Comparison of ENCODE assay signal across 1 cellular context in the genomic region with DNA sequence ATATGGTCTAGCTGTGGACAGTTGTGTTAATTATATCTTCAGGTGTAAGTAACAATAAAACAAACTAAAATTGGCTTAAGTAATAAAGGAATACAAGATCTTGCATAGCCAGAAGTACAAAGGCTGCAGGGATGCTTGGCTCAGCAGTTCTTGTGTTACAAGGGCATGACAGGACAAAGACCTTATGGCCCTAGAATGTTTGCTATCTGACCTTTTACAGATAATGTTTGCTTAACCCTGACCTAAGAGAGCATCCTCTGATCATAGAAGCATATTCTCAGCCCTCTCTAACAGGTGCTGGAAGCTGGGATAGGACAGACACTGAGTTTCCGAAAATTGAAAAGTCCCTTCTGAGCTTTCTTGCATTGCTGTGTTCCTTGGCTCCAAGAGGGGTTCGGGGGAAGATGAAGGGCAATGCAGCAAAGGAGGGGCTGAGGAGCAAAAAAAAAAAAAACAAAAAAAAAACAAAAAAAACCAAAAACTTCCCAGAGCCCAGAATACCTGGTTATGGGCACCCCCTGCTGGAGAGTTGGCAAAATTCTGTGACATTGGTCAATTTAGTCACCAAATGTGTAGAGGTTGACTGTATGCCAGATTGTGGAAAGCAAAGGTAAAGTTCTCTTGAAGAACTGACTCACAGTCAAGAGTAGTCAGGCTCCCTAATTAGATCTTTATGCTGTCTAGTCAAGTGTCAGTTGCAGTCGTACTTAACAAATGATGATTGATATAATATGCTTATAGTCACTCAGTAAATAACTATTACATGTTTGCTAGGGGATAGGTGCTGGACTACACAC.
TF ChIP-seq lines count a peak whose summit lies in the region.

No MANE protein-coding gene starts in this region.

TF ChIP-seq in HepG2, 621 proteins besides CTCF, POLR2A, EP300 and RAD21 (continued from another document and continues in another):
- TF ChIP-seq, protein P1, sequence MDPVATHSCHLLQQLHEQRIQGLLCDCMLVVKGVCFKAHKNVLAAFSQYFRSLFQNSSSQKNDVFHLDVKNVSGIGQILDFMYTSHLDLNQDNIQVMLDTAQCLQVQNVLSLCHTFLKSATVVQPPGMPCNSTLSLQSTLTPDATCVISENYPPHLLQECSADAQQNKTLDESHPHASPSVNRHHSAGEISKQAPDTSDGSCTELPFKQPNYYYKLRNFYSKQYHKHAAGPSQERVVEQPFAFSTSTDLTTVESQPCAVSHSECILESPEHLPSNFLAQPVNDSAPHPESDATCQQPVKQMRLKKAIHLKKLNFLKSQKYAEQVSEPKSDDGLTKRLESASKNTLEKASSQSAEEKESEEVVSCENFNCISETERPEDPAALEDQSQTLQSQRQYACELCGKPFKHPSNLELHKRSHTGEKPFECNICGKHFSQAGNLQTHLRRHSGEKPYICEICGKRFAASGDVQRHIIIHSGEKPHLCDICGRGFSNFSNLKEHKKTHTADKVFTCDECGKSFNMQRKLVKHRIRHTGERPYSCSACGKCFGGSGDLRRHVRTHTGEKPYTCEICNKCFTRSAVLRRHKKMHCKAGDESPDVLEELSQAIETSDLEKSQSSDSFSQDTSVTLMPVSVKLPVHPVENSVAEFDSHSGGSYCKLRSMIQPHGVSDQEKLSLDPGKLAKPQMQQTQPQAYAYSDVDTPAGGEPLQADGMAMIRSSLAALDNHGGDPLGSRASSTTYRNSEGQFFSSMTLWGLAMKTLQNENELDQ (CRISPR knock-in tag; IDR thresholded peaks at IDR 0.05; ENCODE audit: borderline replicate concordance) = no peak
- TF ChIP-seq GPN1 (CRISPR knock-in tag; IDR thresholded peaks at IDR 0.05; ENCODE audit: borderline replicate concordance) (no peak), ETV6 (CRISPR knock-in tag; conservative IDR thresholded peaks at IDR 0.05) (no peak), ZMYM3 (CRISPR knock-in tag; IDR thresholded peaks at IDR 0.05) (no peak), ZNF878 (CRISPR knock-in tag; IDR thresholded peaks at IDR 0.05) (peak; percentile 45; the same call in 1 of the 2 replicates), ZNF232 (CRISPR knock-in tag; IDR thresholded peaks at IDR 0.05; ENCODE audit: borderline replicate concordance) (no peak), ZNF484 (CRISPR knock-in tag; IDR thresholded peaks at IDR 0.05; ENCODE audit: borderline replicate concordance, low read depth) (no peak), ESRRA (CRISPR knock-in tag; IDR thresholded peaks at IDR 0.05; ENCODE audit: low read depth) (peak; percentile 87), PAF1 (CRISPR knock-in tag; IDR thresholded peaks at IDR 0.05) (no peak), JDP2 (CRISPR knock-in tag; IDR thresholded peaks at IDR 0.05; ENCODE audit: borderline replicate concordance) (no peak), ZNF749 (CRISPR knock-in tag; IDR thresholded peaks at IDR 0.05; ENCODE audit: borderline replicate concordance) (no peak), KMT2A (CRISPR knock-in tag; IDR thresholded peaks at IDR 0.05) (no peak), HMG20B (CRISPR knock-in tag; conservative IDR thresholded peaks at IDR 0.05) (0 out of 2 replicates have a peak, but pooled peaks have one; percentile 39), STAT5B (CRISPR knock-in tag; IDR thresholded peaks at IDR 0.05) (no peak), SAFB2 (CRISPR knock-in tag; IDR thresholded peaks at IDR 0.05; ENCODE audit: borderline replicate concordance, low read depth) (no peak), TEAD2 (CRISPR knock-in tag; IDR thresholded peaks at IDR 0.05) (no peak), ZFY (CRISPR knock-in tag; IDR thresholded peaks at IDR 0.05) (no peak), MTF2 (CRISPR knock-in tag; IDR thresholded peaks at IDR 0.05; ENCODE audit: borderline replicate concordance) (no peak), ZSCAN22 (CRISPR knock-in tag; IDR thresholded peaks at IDR 0.05) (no peak), ZNF660 (CRISPR knock-in tag; IDR thresholded peaks at IDR 0.05; ENCODE audit: borderline replicate concordance, low read depth) (no peak), ATRX (CRISPR knock-in tag; IDR thresholded peaks at IDR 0.05; ENCODE audit: borderline replicate concordance) (no peak), NFKBIZ (CRISPR knock-in tag; IDR thresholded peaks at IDR 0.05) (0 out of 2 replicates have a peak, but pooled peaks have one; percentile 49), ATAD3A (CRISPR knock-in tag; IDR thresholded peaks at IDR 0.05) (no peak), TRIM24 (CRISPR knock-in tag; IDR thresholded peaks at IDR 0.05) (no peak), PITX1 (CRISPR knock-in tag; IDR thresholded peaks at IDR 0.05) (no peak)
- TF ChIP-seq, protein P2, sequence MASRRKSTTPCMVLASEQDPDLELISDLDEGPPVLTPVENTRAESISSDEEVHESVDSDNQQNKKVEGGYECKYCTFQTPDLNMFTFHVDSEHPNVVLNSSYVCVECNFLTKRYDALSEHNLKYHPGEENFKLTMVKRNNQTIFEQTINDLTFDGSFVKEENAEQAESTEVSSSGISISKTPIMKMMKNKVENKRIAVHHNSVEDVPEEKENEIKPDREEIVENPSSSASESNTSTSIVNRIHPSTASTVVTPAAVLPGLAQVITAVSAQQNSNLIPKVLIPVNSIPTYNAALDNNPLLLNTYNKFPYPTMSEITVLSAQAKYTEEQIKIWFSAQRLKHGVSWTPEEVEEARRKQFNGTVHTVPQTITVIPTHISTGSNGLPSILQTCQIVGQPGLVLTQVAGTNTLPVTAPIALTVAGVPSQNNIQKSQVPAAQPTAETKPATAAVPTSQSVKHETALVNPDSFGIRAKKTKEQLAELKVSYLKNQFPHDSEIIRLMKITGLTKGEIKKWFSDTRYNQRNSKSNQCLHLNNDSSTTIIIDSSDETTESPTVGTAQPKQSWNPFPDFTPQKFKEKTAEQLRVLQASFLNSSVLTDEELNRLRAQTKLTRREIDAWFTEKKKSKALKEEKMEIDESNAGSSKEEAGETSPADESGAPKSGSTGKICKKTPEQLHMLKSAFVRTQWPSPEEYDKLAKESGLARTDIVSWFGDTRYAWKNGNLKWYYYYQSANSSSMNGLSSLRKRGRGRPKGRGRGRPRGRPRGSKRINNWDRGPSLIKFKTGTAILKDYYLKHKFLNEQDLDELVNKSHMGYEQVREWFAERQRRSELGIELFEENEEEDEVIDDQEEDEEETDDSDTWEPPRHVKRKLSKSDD (CRISPR knock-in tag; IDR thresholded peaks at IDR 0.05; ENCODE audit: low read depth) = no peak
- TF ChIP-seq, protein P3, sequence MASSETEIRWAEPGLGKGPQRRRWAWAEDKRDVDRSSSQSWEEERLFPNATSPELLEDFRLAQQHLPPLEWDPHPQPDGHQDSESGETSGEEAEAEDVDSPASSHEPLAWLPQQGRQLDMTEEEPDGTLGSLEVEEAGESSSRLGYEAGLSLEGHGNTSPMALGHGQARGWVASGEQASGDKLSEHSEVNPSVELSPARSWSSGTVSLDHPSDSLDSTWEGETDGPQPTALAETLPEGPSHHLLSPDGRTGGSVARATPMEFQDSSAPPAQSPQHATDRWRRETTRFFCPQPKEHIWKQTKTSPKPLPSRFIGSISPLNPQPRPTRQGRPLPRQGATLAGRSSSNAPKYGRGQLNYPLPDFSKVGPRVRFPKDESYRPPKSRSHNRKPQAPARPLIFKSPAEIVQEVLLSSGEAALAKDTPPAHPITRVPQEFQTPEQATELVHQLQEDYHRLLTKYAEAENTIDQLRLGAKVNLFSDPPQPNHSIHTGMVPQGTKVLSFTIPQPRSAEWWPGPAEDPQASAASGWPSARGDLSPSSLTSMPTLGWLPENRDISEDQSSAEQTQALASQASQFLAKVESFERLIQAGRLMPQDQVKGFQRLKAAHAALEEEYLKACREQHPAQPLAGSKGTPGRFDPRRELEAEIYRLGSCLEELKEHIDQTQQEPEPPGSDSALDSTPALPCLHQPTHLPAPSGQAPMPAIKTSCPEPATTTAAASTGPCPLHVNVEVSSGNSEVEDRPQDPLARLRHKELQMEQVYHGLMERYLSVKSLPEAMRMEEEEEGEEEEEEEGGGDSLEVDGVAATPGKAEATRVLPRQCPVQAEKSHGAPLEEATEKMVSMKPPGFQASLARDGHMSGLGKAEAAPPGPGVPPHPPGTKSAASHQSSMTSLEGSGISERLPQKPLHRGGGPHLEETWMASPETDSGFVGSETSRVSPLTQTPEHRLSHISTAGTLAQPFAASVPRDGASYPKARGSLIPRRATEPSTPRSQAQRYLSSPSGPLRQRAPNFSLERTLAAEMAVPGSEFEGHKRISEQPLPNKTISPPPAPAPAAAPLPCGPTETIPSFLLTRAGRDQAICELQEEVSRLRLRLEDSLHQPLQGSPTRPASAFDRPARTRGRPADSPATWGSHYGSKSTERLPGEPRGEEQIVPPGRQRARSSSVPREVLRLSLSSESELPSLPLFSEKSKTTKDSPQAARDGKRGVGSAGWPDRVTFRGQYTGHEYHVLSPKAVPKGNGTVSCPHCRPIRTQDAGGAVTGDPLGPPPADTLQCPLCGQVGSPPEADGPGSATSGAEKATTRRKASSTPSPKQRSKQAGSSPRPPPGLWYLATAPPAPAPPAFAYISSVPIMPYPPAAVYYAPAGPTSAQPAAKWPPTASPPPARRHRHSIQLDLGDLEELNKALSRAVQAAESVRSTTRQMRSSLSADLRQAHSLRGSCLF (CRISPR knock-in tag; IDR thresholded peaks at IDR 0.05; ENCODE audit: borderline replicate concordance) = no peak
- TF ChIP-seq, protein P4, sequence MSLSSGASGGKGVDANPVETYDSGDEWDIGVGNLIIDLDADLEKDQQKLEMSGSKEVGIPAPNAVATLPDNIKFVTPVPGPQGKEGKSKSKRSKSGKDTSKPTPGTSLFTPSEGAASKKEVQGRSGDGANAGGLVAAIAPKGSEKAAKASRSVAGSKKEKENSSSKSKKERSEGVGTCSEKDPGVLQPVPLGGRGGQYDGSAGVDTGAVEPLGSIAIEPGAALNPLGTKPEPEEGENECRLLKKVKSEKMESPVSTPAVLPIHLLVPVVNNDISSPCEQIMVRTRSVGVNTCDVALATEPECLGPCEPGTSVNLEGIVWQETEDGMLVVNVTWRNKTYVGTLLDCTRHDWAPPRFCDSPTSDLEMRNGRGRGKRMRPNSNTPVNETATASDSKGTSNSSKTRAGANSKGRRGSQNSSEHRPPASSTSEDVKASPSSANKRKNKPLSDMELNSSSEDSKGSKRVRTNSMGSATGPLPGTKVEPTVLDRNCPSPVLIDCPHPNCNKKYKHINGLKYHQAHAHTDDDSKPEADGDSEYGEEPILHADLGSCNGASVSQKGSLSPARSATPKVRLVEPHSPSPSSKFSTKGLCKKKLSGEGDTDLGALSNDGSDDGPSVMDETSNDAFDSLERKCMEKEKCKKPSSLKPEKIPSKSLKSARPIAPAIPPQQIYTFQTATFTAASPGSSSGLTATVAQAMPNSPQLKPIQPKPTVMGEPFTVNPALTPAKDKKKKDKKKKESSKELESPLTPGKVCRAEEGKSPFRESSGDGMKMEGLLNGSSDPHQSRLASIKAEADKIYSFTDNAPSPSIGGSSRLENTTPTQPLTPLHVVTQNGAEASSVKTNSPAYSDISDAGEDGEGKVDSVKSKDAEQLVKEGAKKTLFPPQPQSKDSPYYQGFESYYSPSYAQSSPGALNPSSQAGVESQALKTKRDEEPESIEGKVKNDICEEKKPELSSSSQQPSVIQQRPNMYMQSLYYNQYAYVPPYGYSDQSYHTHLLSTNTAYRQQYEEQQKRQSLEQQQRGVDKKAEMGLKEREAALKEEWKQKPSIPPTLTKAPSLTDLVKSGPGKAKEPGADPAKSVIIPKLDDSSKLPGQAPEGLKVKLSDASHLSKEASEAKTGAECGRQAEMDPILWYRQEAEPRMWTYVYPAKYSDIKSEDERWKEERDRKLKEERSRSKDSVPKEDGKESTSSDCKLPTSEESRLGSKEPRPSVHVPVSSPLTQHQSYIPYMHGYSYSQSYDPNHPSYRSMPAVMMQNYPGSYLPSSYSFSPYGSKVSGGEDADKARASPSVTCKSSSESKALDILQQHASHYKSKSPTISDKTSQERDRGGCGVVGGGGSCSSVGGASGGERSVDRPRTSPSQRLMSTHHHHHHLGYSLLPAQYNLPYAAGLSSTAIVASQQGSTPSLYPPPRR (CRISPR knock-in tag; IDR thresholded peaks at IDR 0.05; ENCODE audit: borderline replicate concordance) = peak; percentile 65; the same call in 1 of the 2 replicates
- TF ChIP-seq, protein P5, sequence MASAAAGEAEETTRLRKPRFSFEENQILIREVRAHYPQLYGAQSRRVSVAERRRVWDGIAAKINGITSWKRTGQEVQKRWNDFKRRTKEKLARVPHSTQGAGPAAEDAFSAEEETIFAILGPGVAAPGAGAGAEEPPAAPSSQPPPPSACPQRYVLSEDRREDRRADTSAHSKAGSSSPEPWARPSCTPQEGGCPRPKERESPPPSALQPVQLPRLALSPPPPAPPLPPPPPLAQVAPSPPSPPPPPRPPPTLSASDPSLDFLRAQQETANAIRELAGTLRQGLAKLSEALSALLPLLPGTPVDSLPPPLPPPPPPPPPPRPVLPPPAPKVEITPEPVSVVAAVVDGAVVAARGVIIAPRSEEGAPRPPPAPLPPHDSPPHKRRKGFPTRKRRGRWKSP (CRISPR knock-in tag; IDR thresholded peaks at IDR 0.05) = no peak
- TF ChIP-seq, protein P6, sequence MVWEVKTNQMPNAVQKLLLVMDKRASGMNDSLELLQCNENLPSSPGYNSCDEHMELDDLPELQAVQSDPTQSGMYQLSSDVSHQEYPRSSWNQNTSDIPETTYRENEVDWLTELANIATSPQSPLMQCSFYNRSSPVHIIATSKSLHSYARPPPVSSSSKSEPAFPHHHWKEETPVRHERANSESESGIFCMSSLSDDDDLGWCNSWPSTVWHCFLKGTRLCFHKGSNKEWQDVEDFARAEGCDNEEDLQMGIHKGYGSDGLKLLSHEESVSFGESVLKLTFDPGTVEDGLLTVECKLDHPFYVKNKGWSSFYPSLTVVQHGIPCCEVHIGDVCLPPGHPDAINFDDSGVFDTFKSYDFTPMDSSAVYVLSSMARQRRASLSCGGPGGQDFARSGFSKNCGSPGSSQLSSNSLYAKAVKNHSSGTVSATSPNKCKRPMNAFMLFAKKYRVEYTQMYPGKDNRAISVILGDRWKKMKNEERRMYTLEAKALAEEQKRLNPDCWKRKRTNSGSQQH (CRISPR knock-in tag; IDR thresholded peaks at IDR 0.05; ENCODE audit: low read depth) = no peak
- TF ChIP-seq, protein P7, sequence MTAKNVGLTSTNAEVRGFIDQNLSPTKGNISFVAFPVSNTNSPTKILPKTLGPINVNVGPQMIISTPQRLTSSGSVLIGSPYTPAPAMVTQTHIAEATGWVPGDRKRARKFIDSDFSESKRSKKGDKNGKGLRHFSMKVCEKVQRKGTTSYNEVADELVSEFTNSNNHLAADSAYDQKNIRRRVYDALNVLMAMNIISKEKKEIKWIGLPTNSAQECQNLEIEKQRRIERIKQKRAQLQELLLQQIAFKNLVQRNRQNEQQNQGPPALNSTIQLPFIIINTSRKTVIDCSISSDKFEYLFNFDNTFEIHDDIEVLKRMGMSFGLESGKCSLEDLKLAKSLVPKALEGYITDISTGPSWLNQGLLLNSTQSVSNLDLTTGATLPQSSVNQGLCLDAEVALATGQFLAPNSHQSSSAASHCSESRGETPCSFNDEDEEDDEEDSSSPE (CRISPR knock-in tag; IDR thresholded peaks at IDR 0.05) = no peak
- TF ChIP-seq, protein P8, sequence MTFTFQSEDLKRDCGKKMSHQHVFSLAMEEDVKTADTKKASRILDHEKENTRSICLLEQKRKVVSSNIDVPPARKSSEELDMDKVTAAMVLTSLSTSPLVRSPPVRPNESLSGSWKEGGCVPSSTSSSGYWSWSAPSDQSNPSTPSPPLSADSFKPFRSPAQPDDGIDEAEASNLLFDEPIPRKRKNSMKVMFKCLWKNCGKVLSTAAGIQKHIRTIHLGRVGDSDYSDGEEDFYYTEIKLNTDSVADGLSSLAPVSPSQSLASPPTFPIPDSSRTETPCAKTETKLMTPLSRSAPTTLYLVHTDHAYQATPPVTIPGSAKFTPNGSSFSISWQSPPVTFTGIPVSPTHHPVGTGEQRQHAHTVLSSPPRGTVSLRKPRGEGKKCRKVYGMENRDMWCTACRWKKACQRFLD (CRISPR knock-in tag; IDR thresholded peaks at IDR 0.05; ENCODE audit: borderline replicate concordance) = no peak
